In genomic region chr5:149550608-149551226, GRCh38 we compare ENCODE assay signal across 8 cellular contexts. TPM values are rescaled to one million over a fixed set of nuclear protein-coding genes. Genes with fewer than 3 reads are reported as not detected.
DNase-seq lines count a peak whose midpoint lies in the region; ATAC-seq, FAIRE-seq and TF ChIP-seq lines count a peak whose summit lies in the region.

No MANE protein-coding gene starts in this region.

- CTCF ChIA-PET in HepG2 (lab: Yijun Ruan, JAX; ENCODE audit: low intra/inter-chr PET ratio, low total read pairs): interaction anchor here (1.3 kb wide), 1 partner anchor 108 kb away, joined by 4 read pairs; no protein-coding TSS in a partner anchor

- H3K79me2 ChIP-seq in MM.1S (ENCODE audit: low read length) (peaks cover 62% of the 10 kb centered on the region), HepG2 (ENCODE audit: insufficient read depth, low read length) (peaks cover 56% of the 10 kb centered on the region)

- H3K9ac ChIP-seq in MM.1S (ENCODE audit: low read length): peak overlapping the region; percentile 99
- H3K9ac ChIP-seq in HepG2 (ENCODE audit: insufficient read depth, low read depth, low read length): peak overlapping the region; percentile 98

- peak overlapping the region; percentile 98 to 100 (median 99) for H3K27ac Mint-ChIP-seq in brain

- TF ChIP-seq POLR2A in HepG2 (IDR thresholded peaks at IDR 0.05; ENCODE audit: insufficient read depth in 1 of 2, low read depth in 2 of 2, low read length in 2 of 2) (no peak), GM18505 (IDR thresholded peaks at IDR 0.05; ENCODE audit: borderline replicate concordance, extremely low read depth, insufficient read depth, insufficient read length) (no peak)

- H2AFZ ChIP-seq in MM.1S (ENCODE audit: low read length): peak overlapping the region; percentile 39
- H2AFZ ChIP-seq in HepG2 (ENCODE audit: low read length): no peak overlapping the region

- ATAC-seq in GM19455 (IDR thresholded peaks at IDR 0.05; ENCODE audit: unreplicated experiment): peak; percentile 9
- peak; percentile 2; the same call in 1 of the 3 replicates for ATAC-seq in HepG2
- ATAC-seq in GM18505 (IDR thresholded peaks at IDR 0.05; ENCODE audit: unreplicated experiment): no peak

- no peaks in the 10 kb centered on the region for H3K9me2 ChIP-seq in MM.1S (replicated peaks; ENCODE audit: insufficient read depth, low read length)

- TSS peak; percentile 56 for BruUV-seq in HepG2 (replicated peaks; lab: Mats Ljungman, UMichigan)

- H3K9me3 ChIP-seq in MM.1S (replicated peaks; ENCODE audit: insufficient read depth, low read length): no peaks in the 10 kb centered on the region
- H3K9me3 ChIP-seq in HepG2 (ENCODE audit: low read length): no peaks in the 10 kb centered on the region

- no peak for TF ChIP-seq CTCF in MM.1S (IDR thresholded peaks at IDR 0.05; ENCODE audit: low read length)
- no peak for TF ChIP-seq CTCF in brain (conservative IDR thresholded peaks at IDR 0.05)
- no peak for TF ChIP-seq CTCF in HepG2 (CRISPR knock-in tag; IDR thresholded peaks at IDR 0.05)

- H3K4me1 Mint-ChIP-seq in brain: peaks cover 48% of the 10 kb centered on the region

- H3K4me3 Mint-ChIP-seq in brain: peak overlapping the region; percentile 98 to 99 (median 98)

- peaks cover 0 to 12% (median 2%) of the 10 kb centered on the region in 5 experiments for H3K9me3 Mint-ChIP-seq in brain

- H3K27ac ChIP-seq in MM.1S (ENCODE audit: low read length) (peak overlapping the region; percentile 86), HepG2 (ENCODE audit: extremely low read length, insufficient read depth, low read length) (peak overlapping the region; percentile 97), substantia nigra (ENCODE audit: low read depth, low read length, poor library complexity, severe bottlenecking) (peak overlapping the region; percentile 96)

- intact Hi-C loops in HepG2 (cut with micrococcal nuclease; ENCODE audit: unreplicated experiment): loop anchor here (2.0 to 5.0 kb wide), 2 partner anchors 53 to 108 kb away; no protein-coding TSS in a partner anchor

- peaks cover 22% of the 10 kb centered on the region; the same call in 1 of the 2 replicates for H3F3A ChIP-seq in MM.1S (ENCODE audit: insufficient read depth, low read length)

- H3K27me3 ChIP-seq in MM.1S (replicated peaks; ENCODE audit: insufficient read depth, low read length): no peaks in the 10 kb centered on the region
- H3K27me3 ChIP-seq in HepG2 (ENCODE audit: control insufficient read depth in 1 of 2, insufficient read depth in 2 of 2, low read length in 2 of 2): no peaks in the 10 kb centered on the region; a peak in 1 of 5 replicates

- H3K36me3 Mint-ChIP-seq in brain: peaks cover 49% of the 10 kb centered on the region

- DNase-seq in AG20443 (ENCODE audit: low spot score) (peak; percentile 32), MM.1S (peak; percentile 30), HepG2 (ENCODE audit: low spot score) (no peak), substantia nigra (lab: John Stamatoyannopoulos, UW) (peak in 5 of 49 donors; percentile 39 to 58 (median 47))
- no peak for DNase-seq in effector CD8-positive, alpha-beta T cell (lab: John Stamatoyannopoulos, UW)

- in situ Hi-C loops in HepG2 (cut with HindIII; ENCODE audit: extremely low pct_ligation_motif_present, low pct_unique_long_range_greater_than_20kb): loop anchor here (5.0 to 25.0 kb wide), 2 partner anchors 98 to 413 kb away; partner anchors contain the start of gene ABLIM3

- peaks cover 16% of the 10 kb centered on the region for H3K27me3 Mint-ChIP-seq in brain

- H3K4me1 ChIP-seq in MM.1S (ENCODE audit: low read length) (peaks cover 13% of the 10 kb centered on the region), HepG2 (ENCODE audit: insufficient read depth, low read length) (peaks cover 42% of the 10 kb centered on the region)

- TF ChIP-seq RAD21 in HepG2 (CRISPR knock-in tag; IDR thresholded peaks at IDR 0.05): no peak

- TF ChIP-seq EP300 in HepG2 (IDR thresholded peaks at IDR 0.05; ENCODE audit: low read depth in 2 of 2, low read length in 2 of 2) (no peak), HepG2 (CRISPR knock-in tag; IDR thresholded peaks at IDR 0.05; ENCODE audit: borderline replicate concordance) (no peak)

- H4K20me1 ChIP-seq in MM.1S (ENCODE audit: insufficient read depth, low read length) (0 out of 2 replicates have a peak, but pooled peaks cover 5% of the 10 kb centered on the region), HepG2 (ENCODE audit: insufficient read depth, low read length) (peaks cover 11% of the 10 kb centered on the region)

- POLR2A ChIA-PET in HepG2 (lab: Yijun Ruan, JAX): interaction anchor here (0.7 to 2.1 kb wide), 29 partner anchors 8 to 476 kb away, joined by 3 to 19 read pairs (median 6); partner anchors contain the start of genes GRPEL2 and PCYOX1L

- H3K4me3 ChIP-seq in MM.1S (ENCODE audit: low read length) (peak overlapping the region; percentile 99), HepG2 (replicated peaks in 1 of 3; ENCODE audit: insufficient read depth in 1 of 3, low read depth in 2 of 3, low read length in 3 of 3) (peak overlapping the region; percentile 95 to 99 (median 98))

- 0% methylated on average over 13 of the region's 39 CpGs for WGBS in HepG2 (ENCODE audit: low lambda C conversion rate)

- H3K36me3 ChIP-seq in MM.1S (replicated peaks; ENCODE audit: insufficient read depth, low read length): peaks cover 8% of the 10 kb centered on the region; the same call in 1 of the 2 replicates
- H3K36me3 ChIP-seq in HepG2 (replicated peaks in 1 of 2; ENCODE audit: control insufficient read depth in 1 of 2, insufficient read depth in 2 of 2, low read length in 2 of 2): peaks cover 5 to 12% of the 10 kb centered on the region in 2 experiments

- FAIRE-seq in HepG2 (lab: Jason Lieb, UNC): no peak

- H3K4me2 ChIP-seq in MM.1S (ENCODE audit: low read depth, low read length) (peak overlapping the region; percentile 95; the same call in 1 of the 2 replicates), HepG2 (ENCODE audit: low read depth, low read length) (peak overlapping the region; percentile 85)

TF ChIP-seq in HepG2, 621 proteins besides CTCF, POLR2A, EP300 and RAD21 (continues in another document):
- peak; percentile 24 for TF ChIP-seq RBM22 (optimal IDR thresholded peaks at IDR 0.05; ENCODE audit: low read length)
- peak; percentile 66 for TF ChIP-seq ZNF878 (CRISPR knock-in tag; IDR thresholded peaks at IDR 0.05)
- TF ChIP-seq CHCHD3 (CRISPR knock-in tag; IDR thresholded peaks at IDR 0.05): no peak
- TF ChIP-seq ZSCAN30 (CRISPR knock-in tag; IDR thresholded peaks at IDR 0.05): 0 out of 2 replicates have a peak, but pooled peaks have one; percentile 71
- no peak for TF ChIP-seq ZNF607 (CRISPR knock-in tag; IDR thresholded peaks at IDR 0.05; ENCODE audit: borderline replicate concordance)

RNA-seq across cellular contexts. Expression of gene CSNK1A1, which starts 0.5 kb away (rescaled TPM):
- polyA plus RNA-seq in brain (ENCODE audit: insufficient read depth, low read depth, low replicate concordance) (66.7 TPM), HepG2 (2011; rRNA removed) (77.3 and 89.0 TPM in 2 replicates)
- total RNA-seq in HepG2 (2016; rRNA removed; fragmentation: Illumina TruSeq; extraction: Trizol): 149 and 210 TPM in 2 replicates
- 27.1 and 35.7 TPM in 2 replicates for total RNA-seq in HepG2 (2016; cell fraction: cytosol; rRNA removed; fragmentation: Illumina TruSeq; extraction: Trizol; ENCODE audit: low read depth)
- total RNA-seq in HepG2 (2016; cell fraction: insoluble cytoplasmic fraction; rRNA removed; fragmentation: Illumina TruSeq; extraction: Trizol): 145 and 212 TPM in 2 replicates
- total RNA-seq in HepG2 (2016; cell fraction: membrane; rRNA removed; fragmentation: Illumina TruSeq; extraction: Trizol): 84.4 and 87.9 TPM in 2 replicates
- 98.3 and 111 TPM in 2 replicates for total RNA-seq in HepG2 (2016; cell fraction: nucleus; rRNA removed; fragmentation: Illumina TruSeq; extraction: Trizol)
- polyA plus RNA-seq in HepG2 (2011; cell fraction: cytosol; rRNA removed): 49.1 and 57.0 TPM in 2 replicates
- polyA plus RNA-seq in HepG2 (2011; cell fraction: nucleus; rRNA removed): 50.7 and 55.7 TPM in 2 replicates
- polyA plus RNA-seq in HepG2 (2012): 65.5 and 78.7 TPM in 2 replicates
- 15.0 and 20.3 TPM in 2 replicates for polyA plus RNA-seq in HepG2 (2016; cell fraction: cytosol; fragmentation: Illumina TruSeq; extraction: Trizol; ENCODE audit: low read depth)
- 121 and 123 TPM in 2 replicates for polyA plus RNA-seq in HepG2 (2016; cell fraction: insoluble cytoplasmic fraction; fragmentation: Illumina TruSeq; extraction: Trizol; ENCODE audit: low read depth)
- 29.6 and 36.5 TPM in 2 replicates for polyA plus RNA-seq in HepG2 (2016; cell fraction: membrane; fragmentation: Illumina TruSeq; extraction: Trizol; ENCODE audit: low read depth)
- polyA plus RNA-seq in HepG2 (2016; cell fraction: nucleus; fragmentation: Illumina TruSeq; extraction: Trizol; ENCODE audit: insufficient read depth, low read depth): 67.9 and 69.0 TPM in 2 replicates
- polyA minus RNA-seq in HepG2 (2011; rRNA and poly(A)+ RNA removed; ENCODE audit: low replicate concordance): 117 and 141 TPM in 2 replicates
- 108 and 126 TPM in 2 replicates for polyA minus RNA-seq in HepG2 (2011; cell fraction: cytosol; rRNA and poly(A)+ RNA removed)
- 187 and 216 TPM in 2 replicates for polyA minus RNA-seq in HepG2 (2011; cell fraction: nucleus; rRNA and poly(A)+ RNA removed)

RNA-seq across cellular contexts. Expression of gene ARHGEF37, which starts 30.6 kb away (rescaled TPM):
- 12.7 TPM for polyA plus RNA-seq in brain (ENCODE audit: insufficient read depth, low read depth, low replicate concordance)
- total RNA-seq in HepG2 (2016; rRNA removed; fragmentation: Illumina TruSeq; extraction: Trizol): 0.27 TPM in 1 of 2 replicates, not detected in the other
- not detected in 2 replicates for total RNA-seq in HepG2 (2016; cell fraction: cytosol; rRNA removed; fragmentation: Illumina TruSeq; extraction: Trizol; ENCODE audit: low read depth)
- total RNA-seq in HepG2 (2016; cell fraction: insoluble cytoplasmic fraction; rRNA removed; fragmentation: Illumina TruSeq; extraction: Trizol): 0.11 TPM in 1 of 2 replicates, not detected in the other
- not detected in 2 replicates for total RNA-seq in HepG2 (2016; cell fraction: membrane; rRNA removed; fragmentation: Illumina TruSeq; extraction: Trizol)
- not detected in 2 replicates for total RNA-seq in HepG2 (2016; cell fraction: nucleus; rRNA removed; fragmentation: Illumina TruSeq; extraction: Trizol)
- 0.18 and 0.39 TPM in 2 replicates for polyA plus RNA-seq in HepG2 (2011; rRNA removed)
- 0.05 and 0.23 TPM in 2 replicates for polyA plus RNA-seq in HepG2 (2011; cell fraction: cytosol; rRNA removed)
- polyA plus RNA-seq in HepG2 (2011; cell fraction: nucleus; rRNA removed): 0.18 and 0.38 TPM in 2 replicates
- polyA plus RNA-seq in HepG2 (2012): 0.21 and 0.28 TPM in 2 replicates
- polyA plus RNA-seq in HepG2 (2016; cell fraction: cytosol; fragmentation: Illumina TruSeq; extraction: Trizol; ENCODE audit: low read depth): not detected in 2 replicates
- not detected in 2 replicates for polyA plus RNA-seq in HepG2 (2016; cell fraction: insoluble cytoplasmic fraction; fragmentation: Illumina TruSeq; extraction: Trizol; ENCODE audit: low read depth)
- polyA plus RNA-seq in HepG2 (2016; cell fraction: membrane; fragmentation: Illumina TruSeq; extraction: Trizol; ENCODE audit: low read depth): not detected in 2 replicates
- 0.48 TPM in 1 of 2 replicates, not detected in the other for polyA plus RNA-seq in HepG2 (2016; cell fraction: nucleus; fragmentation: Illumina TruSeq; extraction: Trizol; ENCODE audit: insufficient read depth, low read depth)
- polyA minus RNA-seq in HepG2 (2011; rRNA and poly(A)+ RNA removed; ENCODE audit: low replicate concordance): 0.51 and 1.4 TPM in 2 replicates
- not detected in 2 replicates for polyA minus RNA-seq in HepG2 (2011; cell fraction: cytosol; rRNA and poly(A)+ RNA removed)
- 0.13 and 0.87 TPM in 2 replicates for polyA minus RNA-seq in HepG2 (2011; cell fraction: nucleus; rRNA and poly(A)+ RNA removed)

Comparison
In these comparisons a context has a peak if more than half of its experiments do, and no peak if none do; other contexts are left out.
1. DNase-seq: peak in AG20443 (single experiment) and MM.1S (single experiment); none in HepG2 (single experiment) and effector CD8-positive, alpha-beta T cell (single experiment).
2. Peak in every context shown above with its lines, with median percentiles within 50 percentile points of each other: H3K27ac ChIP-seq.